ENCODE assay signal across 22 cellular contexts in genomic region chr3:160291290-160291908, GRCh38.
"Had no signal": no experiment of that assay in that cellular context is flagged by ENCODE, and none has a peak within 500 bp of the region (broad histone marks: within the 10 kb centered on the region; RNA-seq: fewer than 3 reads in every experiment).

No MANE protein-coding gene starts in this region.

- H3K4me3 ChIP-seq: dorsolateral prefrontal cortex, esophagus muscularis mucosa, gastrocnemius medialis, smooth muscle cell, uterus had no signal

- H3K27ac ChIP-seq: dorsolateral prefrontal cortex, esophagus muscularis mucosa, gastrocnemius medialis, uterus had no signal

- DNase-seq: activated CD4-positive, alpha-beta T cell treated with anti-CD3 and anti-CD28 coated beads, Interleukin-2, amount 10 ng/mL, durations not matched to agents 24 days and 14 days; activated CD8-positive, alpha-beta memory T cell treated with anti-CD3 and anti-CD28 coated beads, Interleukin-2, amount 10 ng/mL, durations not matched to agents 7 days and 5 days; activated CD8-positive, alpha-beta T cell treated with anti-CD3 and anti-CD28 coated beads for 36 hours; activated gamma-delta T cell; activated naive CD4-positive, alpha-beta T cell treated with anti-CD3 and anti-CD28 coated beads, Interleukin-2, amount 50 U/mL, for 16 hours; activated naive CD8-positive, alpha-beta T cell treated with anti-CD3 and anti-CD28 coated beads, Interleukin-2, amount 50 U/mL, for 24 hours; central memory CD4-positive, alpha-beta T cell; dorsolateral prefrontal cortex; effector memory CD8-positive, alpha-beta T cell; gastrocnemius medialis; hypothalamus; nephron progenitor cell; stimulated activated CD4-positive, alpha-beta T cell treated with anti-CD3 and anti-CD28 coated beads, Interleukin-15, amount 100 ng/mL, for 24 hours; T-helper 2 cell; trophoblast cell; uterus had no signal

- H3K4me2 ChIP-seq: smooth muscle cell had no signal

- H3K36me3 ChIP-seq: esophagus muscularis mucosa, gastrocnemius medialis, uterus had no signal

- H3K9me3 Mint-ChIP-seq: activated CD4-positive, alpha-beta T cell treated with anti-CD3 and anti-CD28 coated beads, Interleukin-2, amount 10 ng/mL, durations not matched to agents 24 days and 14 days; activated CD8-positive, alpha-beta T cell treated with anti-CD3 and anti-CD28 coated beads for 36 hours; activated naive CD8-positive, alpha-beta T cell treated with anti-CD3 and anti-CD28 coated beads, Interleukin-2, amount 50 U/mL, for 24 hours; activated T-helper 1 cell treated with anti-CD3 and anti-CD28 coated beads, Interleukin-12 subunit alpha, Interleukin-12 subunit beta, Interleukin-2, Interleukin-4 antibody, amounts not matched to agents 30 ng/mL and 10 ng/mL and 1 ng/mL, durations not matched to agents 14 hours and 24 hours and 36 hours; effector memory CD8-positive, alpha-beta T cell; memory B cell; nephron progenitor cell; stimulated activated memory B cell treated with anti-CD40 and anti-IgM and Interleukin-4, amounts not matched to agents 10 μg/mL and 1 μg/mL and 100 μg/mL, for 72 hours had no signal

- H3K4me1 ChIP-seq: esophagus muscularis mucosa, uterus had no signal

- H3K27me3 Mint-ChIP-seq: activated CD4-positive, alpha-beta T cell treated with anti-CD3 and anti-CD28 coated beads, Interleukin-2, amount 10 ng/mL, durations not matched to agents 24 days and 14 days; activated CD8-positive, alpha-beta memory T cell treated with anti-CD3 and anti-CD28 coated beads, Interleukin-2, amount 10 ng/mL, durations not matched to agents 7 days and 5 days; activated CD8-positive, alpha-beta T cell treated with anti-CD3 and anti-CD28 coated beads for 36 hours; activated naive CD8-positive, alpha-beta T cell treated with anti-CD3 and anti-CD28 coated beads, Interleukin-2, amount 50 U/mL, for 24 hours; effector memory CD8-positive, alpha-beta T cell; memory B cell; stimulated activated memory B cell treated with anti-CD40 and anti-IgM and Interleukin-4, amounts not matched to agents 10 μg/mL and 1 μg/mL and 100 μg/mL, for 72 hours had no signal

- H3K4me3 Mint-ChIP-seq: activated CD4-positive, alpha-beta T cell treated with anti-CD3 and anti-CD28 coated beads, Interleukin-2, amount 10 ng/mL, durations not matched to agents 24 days and 14 days; activated CD8-positive, alpha-beta memory T cell treated with anti-CD3 and anti-CD28 coated beads, Interleukin-2, amount 10 ng/mL, durations not matched to agents 7 days and 5 days; activated CD8-positive, alpha-beta T cell treated with anti-CD3 and anti-CD28 coated beads for 36 hours; activated naive CD8-positive, alpha-beta T cell treated with anti-CD3 and anti-CD28 coated beads, Interleukin-2, amount 50 U/mL, for 24 hours; activated T-helper 1 cell treated with anti-CD3 and anti-CD28 coated beads, Interleukin-12 subunit alpha, Interleukin-12 subunit beta, Interleukin-2, Interleukin-4 antibody, amounts not matched to agents 30 ng/mL and 10 ng/mL and 1 ng/mL, durations not matched to agents 14 hours and 24 hours and 36 hours; effector memory CD8-positive, alpha-beta T cell; memory B cell; nephron progenitor cell; stimulated activated memory B cell treated with anti-CD40 and anti-IgM and Interleukin-4, amounts not matched to agents 10 μg/mL and 1 μg/mL and 100 μg/mL, for 72 hours had no signal

- H3K9me3 ChIP-seq: esophagus muscularis mucosa, gastrocnemius medialis, uterus had no signal

- H3K27ac Mint-ChIP-seq: activated CD4-positive, alpha-beta T cell treated with anti-CD3 and anti-CD28 coated beads, Interleukin-2, amount 10 ng/mL, durations not matched to agents 24 days and 14 days; activated CD8-positive, alpha-beta memory T cell treated with anti-CD3 and anti-CD28 coated beads, Interleukin-2, amount 10 ng/mL, durations not matched to agents 7 days and 5 days; activated CD8-positive, alpha-beta T cell treated with anti-CD3 and anti-CD28 coated beads for 36 hours; activated naive CD8-positive, alpha-beta T cell treated with anti-CD3 and anti-CD28 coated beads, Interleukin-2, amount 50 U/mL, for 24 hours; activated T-helper 1 cell treated with anti-CD3 and anti-CD28 coated beads, Interleukin-12 subunit alpha, Interleukin-12 subunit beta, Interleukin-2, Interleukin-4 antibody, amounts not matched to agents 30 ng/mL and 10 ng/mL and 1 ng/mL, durations not matched to agents 14 hours and 24 hours and 36 hours; effector memory CD8-positive, alpha-beta T cell; memory B cell; nephron progenitor cell; stimulated activated memory B cell treated with anti-CD40 and anti-IgM and Interleukin-4, amounts not matched to agents 10 μg/mL and 1 μg/mL and 100 μg/mL, for 72 hours had no signal

- ATAC-seq: activated CD8-positive, alpha-beta memory T cell treated with anti-CD3 and anti-CD28 coated beads, Interleukin-2, amount 10 ng/mL, durations not matched to agents 7 days and 5 days; activated CD8-positive, alpha-beta T cell treated with anti-CD3 and anti-CD28 coated beads for 36 hours; activated naive CD8-positive, alpha-beta T cell treated with anti-CD3 and anti-CD28 coated beads, Interleukin-2, amount 50 U/mL, for 24 hours; effector memory CD8-positive, alpha-beta T cell; gastrocnemius medialis; sciatic nerve; stimulated activated memory B cell treated with anti-CD40 and anti-IgM and Interleukin-4, amounts not matched to agents 10 μg/mL and 1 μg/mL and 100 μg/mL, for 72 hours had no signal

- H3K27me3 ChIP-seq: dorsolateral prefrontal cortex, esophagus muscularis mucosa, gastrocnemius medialis, uterus had no signal

- H3K4me1 Mint-ChIP-seq: activated CD4-positive, alpha-beta T cell treated with anti-CD3 and anti-CD28 coated beads, Interleukin-2, amount 10 ng/mL, durations not matched to agents 24 days and 14 days; activated CD8-positive, alpha-beta memory T cell treated with anti-CD3 and anti-CD28 coated beads, Interleukin-2, amount 10 ng/mL, durations not matched to agents 7 days and 5 days; activated naive CD8-positive, alpha-beta T cell treated with anti-CD3 and anti-CD28 coated beads, Interleukin-2, amount 50 U/mL, for 24 hours; memory B cell; stimulated activated memory B cell treated with anti-CD40 and anti-IgM and Interleukin-4, amounts not matched to agents 10 μg/mL and 1 μg/mL and 100 μg/mL, for 72 hours had no signal
